Comparison of ENCODE assay signal across 11 cellular contexts in the genomic region with DNA sequence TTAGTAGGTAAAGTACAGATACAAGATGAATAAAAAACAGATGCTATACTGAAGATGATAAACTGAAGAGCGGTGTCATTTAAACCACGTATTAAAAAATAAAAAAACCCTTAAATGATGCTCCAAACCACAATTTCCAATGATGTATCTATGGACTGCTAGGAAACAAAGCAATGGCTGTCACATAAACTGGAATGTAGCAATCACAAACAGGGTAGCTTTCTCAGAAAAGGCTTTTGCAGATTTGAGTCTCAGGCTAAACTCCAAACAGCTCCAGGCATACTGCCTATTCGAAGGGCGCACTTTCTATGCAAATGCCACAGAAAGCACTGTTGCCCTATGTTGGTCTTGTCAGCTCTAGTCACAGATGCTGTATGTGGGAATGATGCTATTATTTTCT.
"Had no signal": no experiment of that assay in that cellular context is flagged by ENCODE, and none has a peak within 500 bp of the region (broad histone marks: within the 10 kb centered on the region; RNA-seq: fewer than 3 reads in every experiment).

No MANE protein-coding gene starts in this region.

- H3K4me1 ChIP-seq: HAP-1 had no signal

- H3K27ac Mint-ChIP-seq: GM23338, HFFc6 had no signal

- H3K36me3 ChIP-seq: HAP-1 had no signal

- ATAC-seq: GM23338, HCT116 had no signal

- H3K4me3 ChIP-seq: GM23248, GM23338, HAP-1 had no signal

- FAIRE-seq: H1, H54 had no signal

- H3K9me3 Mint-ChIP-seq: GM23338, H9, HFFc6 had no signal

- H3K27ac ChIP-seq: GM23248 had no signal

- H3K9me3 ChIP-seq: HAP-1 had no signal

- H3K4me3 Mint-ChIP-seq: GM23338, H9, HFFc6 had no signal

- DNase-seq: GM23248, GOT3, H7, H9, HCEC 1CT, HFFc6 had no signal
